In genomic region chr14:101926620-101927019, GRCh38 we compare ENCODE assay signal across 18 cellular contexts. TPM values are rescaled to one million over a fixed set of nuclear protein-coding genes. Genes with fewer than 3 reads are reported as not detected.
DNase-seq lines count a peak whose midpoint lies in the region; ATAC-seq and TF ChIP-seq lines count a peak whose summit lies in the region.
"Had no signal": no experiment of that assay in that cellular context is flagged by ENCODE, and none has a peak within 500 bp of the region (broad histone marks: within the 10 kb centered on the region; RNA-seq: fewer than 3 reads in every experiment).

No MANE protein-coding gene starts in this region.

- ATAC-seq in activated naive CD4-positive, alpha-beta T cell treated with anti-CD3 and anti-CD28 coated beads, Interleukin-2, amount 50 U/mL, for 72 hours: no peak
- no peak for ATAC-seq in activated naive CD8-positive, alpha-beta T cell treated with anti-CD3 and anti-CD28 coated beads, Interleukin-2, amount 50 U/mL, for 24 hours
- ATAC-seq in lower lobe of right lung: no peak
- ATAC-seq in gastroesophageal sphincter: no peak
- no peak for ATAC-seq in GM21423 (IDR thresholded peaks at IDR 0.05; ENCODE audit: unreplicated experiment)
- ATAC-seq: naive thymus-derived CD4-positive, alpha-beta T cell; upper lobe of right lung had no signal

- no peaks in the 10 kb centered on the region for H3K27me3 Mint-ChIP-seq in activated naive CD4-positive, alpha-beta T cell treated with anti-CD3 and anti-CD28 coated beads, Interleukin-2, amount 10 ng/mL, durations not matched to agents 7 days and 5 days
- H3K27me3 Mint-ChIP-seq in activated naive CD8-positive, alpha-beta T cell treated with anti-CD3 and anti-CD28 coated beads, Interleukin-2, amount 50 U/mL, for 24 hours: no peaks in the 10 kb centered on the region
- H3K27me3 Mint-ChIP-seq: activated CD4-positive, alpha-beta T cell treated with anti-CD3 and anti-CD28 coated beads, Interleukin-2, amount 10 ng/mL, durations not matched to agents 24 days and 14 days; naive thymus-derived CD4-positive, alpha-beta T cell had no signal

- TF ChIP-seq EP300 in suprapubic skin (IDR thresholded peaks at IDR 0.05): no peak
- TF ChIP-seq EP300 in gastroesophageal sphincter (IDR thresholded peaks at IDR 0.05): no peak

- H3K27me3 ChIP-seq in lower lobe of right lung (ENCODE audit: low read depth) (no peaks in the 10 kb centered on the region), suprapubic skin (no peaks in the 10 kb centered on the region), gastroesophageal sphincter (no peaks in the 10 kb centered on the region)
- H3K27me3 ChIP-seq: cardiac muscle cell, MG63, upper lobe of right lung had no signal

- no peak for DNase-seq in activated naive CD4-positive, alpha-beta T cell treated with anti-CD3 and anti-CD28 coated beads, Interleukin-2, amount 10 ng/mL, durations not matched to agents 7 days and 5 days
- DNase-seq in activated naive CD4-positive, alpha-beta T cell treated with anti-CD3 and anti-CD28 coated beads, Interleukin-2, amount 50 U/mL, for 72 hours (ENCODE audit: low spot score in 2 of 2): no peak
- no peak for DNase-seq in activated naive CD8-positive, alpha-beta T cell treated with anti-CD3 and anti-CD28 coated beads, Interleukin-2, amount 50 U/mL, for 24 hours
- DNase-seq in lower lobe of right lung (peak; percentile 7), suprapubic skin (ENCODE audit: low spot score in 2 of 2) (peak in 1 of 2 donors; percentile 26), COLO668 (lab: John Stamatoyannopoulos, UW; ENCODE audit: unreplicated experiment) (no peak)
- DNase-seq: ACHN; activated CD4-positive, alpha-beta T cell treated with anti-CD3 and anti-CD28 coated beads, Interleukin-2, amount 10 ng/mL, durations not matched to agents 24 days and 14 days; effector CD4-positive, alpha-beta T cell; MG63; naive thymus-derived CD4-positive, alpha-beta T cell; NCI-H1694; SW 1271; upper lobe of right lung had no signal

- peak overlapping the region; percentile 28 for H3K27ac Mint-ChIP-seq in activated naive CD4-positive, alpha-beta T cell treated with anti-CD3 and anti-CD28 coated beads, Interleukin-2, amount 10 ng/mL, durations not matched to agents 7 days and 5 days
- no peak overlapping the region for H3K27ac Mint-ChIP-seq in activated naive CD4-positive, alpha-beta T cell treated with anti-CD3 and anti-CD28 coated beads, Interleukin-2, amount 50 U/mL, for 72 hours
- peak overlapping the region; percentile 60 for H3K27ac Mint-ChIP-seq in activated naive CD8-positive, alpha-beta T cell treated with anti-CD3 and anti-CD28 coated beads, Interleukin-2, amount 50 U/mL, for 24 hours
- H3K27ac Mint-ChIP-seq: activated CD4-positive, alpha-beta T cell treated with anti-CD3 and anti-CD28 coated beads, Interleukin-2, amount 10 ng/mL, durations not matched to agents 24 days and 14 days had no signal

- no peak overlapping the region for H3K4me3 Mint-ChIP-seq in activated naive CD4-positive, alpha-beta T cell treated with anti-CD3 and anti-CD28 coated beads, Interleukin-2, amount 10 ng/mL, durations not matched to agents 7 days and 5 days
- no peak overlapping the region for H3K4me3 Mint-ChIP-seq in activated naive CD8-positive, alpha-beta T cell treated with anti-CD3 and anti-CD28 coated beads, Interleukin-2, amount 50 U/mL, for 24 hours
- H3K4me3 Mint-ChIP-seq: activated CD4-positive, alpha-beta T cell treated with anti-CD3 and anti-CD28 coated beads, Interleukin-2, amount 10 ng/mL, durations not matched to agents 24 days and 14 days; naive thymus-derived CD4-positive, alpha-beta T cell had no signal

- TF ChIP-seq POLR2A in suprapubic skin (IDR thresholded peaks at IDR 0.05): no peak
- TF ChIP-seq POLR2A in gastroesophageal sphincter (IDR thresholded peaks at IDR 0.05): no peak

- H3K27ac ChIP-seq in lower lobe of right lung (no peak overlapping the region), suprapubic skin (peak overlapping the region; percentile 72), gastroesophageal sphincter (peak overlapping the region in 2 of 4 donors; percentile 64)
- H3K27ac ChIP-seq: cardiac muscle cell, RWPE1, upper lobe of right lung had no signal

- 84% methylated on average over 5 of the region's 5 CpGs for WGBS in suprapubic skin
- 74 to 86% methylated on average over 5 of the region's 5 CpGs for WGBS in gastroesophageal sphincter (ENCODE audit: low coverage in 1 of 2), 2 donors

- H3K36me3 ChIP-seq in lower lobe of right lung: peaks cover 63% of the 10 kb centered on the region
- peaks cover 32% of the 10 kb centered on the region for H3K36me3 ChIP-seq in suprapubic skin
- peaks cover 0 to 42% of the 10 kb centered on the region in 2 donors for H3K36me3 ChIP-seq in gastroesophageal sphincter
- H3K36me3 ChIP-seq: MG63 had no signal

- H3K4me3 ChIP-seq in lower lobe of right lung (no peak overlapping the region), suprapubic skin (no peak overlapping the region), gastroesophageal sphincter (no peak overlapping the region)
- H3K4me3 ChIP-seq: cardiac muscle cell, MG63, upper lobe of right lung had no signal

- no peaks in the 10 kb centered on the region for H3K9me3 Mint-ChIP-seq in activated naive CD4-positive, alpha-beta T cell treated with anti-CD3 and anti-CD28 coated beads, Interleukin-2, amount 10 ng/mL, durations not matched to agents 7 days and 5 days
- no peaks in the 10 kb centered on the region for H3K9me3 Mint-ChIP-seq in activated naive CD4-positive, alpha-beta T cell treated with anti-CD3 and anti-CD28 coated beads, Interleukin-2, amount 50 U/mL, for 72 hours
- no peaks in the 10 kb centered on the region for H3K9me3 Mint-ChIP-seq in activated naive CD8-positive, alpha-beta T cell treated with anti-CD3 and anti-CD28 coated beads, Interleukin-2, amount 50 U/mL, for 24 hours
- H3K9me3 Mint-ChIP-seq: activated CD4-positive, alpha-beta T cell treated with anti-CD3 and anti-CD28 coated beads, Interleukin-2, amount 10 ng/mL, durations not matched to agents 24 days and 14 days had no signal

- H3K4me1 Mint-ChIP-seq in activated naive CD4-positive, alpha-beta T cell treated with anti-CD3 and anti-CD28 coated beads, Interleukin-2, amount 10 ng/mL, durations not matched to agents 7 days and 5 days: no peaks in the 10 kb centered on the region
- peaks cover 10% of the 10 kb centered on the region for H3K4me1 Mint-ChIP-seq in activated naive CD8-positive, alpha-beta T cell treated with anti-CD3 and anti-CD28 coated beads, Interleukin-2, amount 50 U/mL, for 24 hours
- H3K4me1 Mint-ChIP-seq: activated CD4-positive, alpha-beta T cell treated with anti-CD3 and anti-CD28 coated beads, Interleukin-2, amount 10 ng/mL, durations not matched to agents 24 days and 14 days; naive thymus-derived CD4-positive, alpha-beta T cell had no signal

- intact Hi-C loops in lower lobe of right lung (cut with DNase I): no loop called here

- TF ChIP-seq CTCF in lower lobe of right lung (IDR thresholded peaks at IDR 0.05) (no peak), suprapubic skin (IDR thresholded peaks at IDR 0.05) (no peak), gastroesophageal sphincter (IDR thresholded peaks at IDR 0.05) (no peak)

- CTCF ChIA-PET in activated naive CD4-positive, alpha-beta T cell treated with anti-CD3 and anti-CD28 coated beads, Interleukin-2, amount 10 ng/mL, durations not matched to agents 7 days and 5 days (lab: Charles Lee): interaction anchor here (0.9 kb wide), 1 partner anchor 219 kb away, joined by 3 read pairs; no protein-coding TSS in a partner anchor

- peaks cover 8% of the 10 kb centered on the region for H3K4me1 ChIP-seq in lower lobe of right lung
- H3K4me1 ChIP-seq in suprapubic skin: peaks cover 12% of the 10 kb centered on the region
- H3K4me1 ChIP-seq in gastroesophageal sphincter: peaks cover 0 to 26% (median 5%) of the 10 kb centered on the region in 3 donors
- H3K4me1 ChIP-seq: upper lobe of right lung had no signal

- H3K36me3 Mint-ChIP-seq in activated naive CD4-positive, alpha-beta T cell treated with anti-CD3 and anti-CD28 coated beads, Interleukin-2, amount 10 ng/mL, durations not matched to agents 7 days and 5 days: peaks cover 34% of the 10 kb centered on the region
- peaks cover 0 to 4% of the 10 kb centered on the region in 2 donors for H3K36me3 Mint-ChIP-seq in activated naive CD4-positive, alpha-beta T cell treated with anti-CD3 and anti-CD28 coated beads, Interleukin-2, amount 50 U/mL, for 72 hours
- H3K36me3 Mint-ChIP-seq in activated naive CD8-positive, alpha-beta T cell treated with anti-CD3 and anti-CD28 coated beads, Interleukin-2, amount 50 U/mL, for 24 hours (ENCODE audit: low read depth): peaks cover 12% of the 10 kb centered on the region

- H3K9me3 ChIP-seq in lower lobe of right lung (no peaks in the 10 kb centered on the region), suprapubic skin (no peaks in the 10 kb centered on the region), gastroesophageal sphincter (no peaks in the 10 kb centered on the region)
- H3K9me3 ChIP-seq: MG63, upper lobe of right lung had no signal

RNA-seq across cellular contexts. Expression of gene DYNC1H1, which starts 37.8 kb away (rescaled TPM):
- 100 to 1,000 TPM; 368 to 465 TPM for total RNA-seq in activated naive CD4-positive, alpha-beta T cell treated with anti-CD3 and anti-CD28 coated beads, Interleukin-2, amount 50 U/mL, for 72 hours
- total RNA-seq in lower lobe of right lung: 437 TPM
- 100 to 1,000 TPM; 556 to 753 (median 634) TPM for total RNA-seq in suprapubic skin
- 1,000 to 10,000 TPM in 1 of 4 donors, 100 to 1,000 TPM in 3; 606 to 1,020 (median 666) TPM for total RNA-seq in gastroesophageal sphincter

Comparison
In these comparisons a context has a peak if more than half of its experiments do, and no peak if none do; other contexts are left out.
1. H3K27ac Mint-ChIP-seq: peak in activated naive CD4-positive, alpha-beta T cell treated with anti-CD3 and anti-CD28 coated beads, Interleukin-2, amount 10 ng/mL, durations not matched to agents 7 days and 5 days (single experiment) and activated naive CD8-positive, alpha-beta T cell treated with anti-CD3 and anti-CD28 coated beads, Interleukin-2, amount 50 U/mL, for 24 hours (single experiment); none in activated naive CD4-positive, alpha-beta T cell treated with anti-CD3 and anti-CD28 coated beads, Interleukin-2, amount 50 U/mL, for 72 hours (0 of 2).